In the genomic region with DNA sequence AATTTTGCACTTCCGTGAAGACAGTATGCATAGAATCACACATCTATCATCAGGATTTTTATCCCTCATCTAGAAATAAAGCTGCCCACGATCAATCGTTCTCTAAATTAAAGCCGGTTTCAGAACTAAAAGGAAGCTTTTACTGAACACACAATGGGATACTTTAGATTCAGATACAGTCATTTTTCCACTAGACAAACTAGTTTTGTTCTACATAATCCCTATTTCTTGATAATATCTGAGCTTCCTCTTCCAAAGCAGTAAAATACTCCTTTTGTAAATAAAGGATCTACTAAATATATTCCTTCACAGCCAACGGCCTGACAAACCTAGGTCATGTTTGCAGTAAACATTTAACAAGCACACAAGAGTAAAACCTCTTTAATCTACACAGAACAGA, we compare ENCODE assay signal across 11 cellular contexts. TPM values are rescaled to one million over a fixed set of nuclear protein-coding genes. Genes with fewer than 3 reads are reported as not detected.
DNase-seq lines count a peak whose midpoint lies in the region; ATAC-seq and TF ChIP-seq lines count a peak whose summit lies in the region.
"Had no signal": no experiment of that assay in that cellular context is flagged by ENCODE, and none has a peak within 500 bp of the region (broad histone marks: within the 10 kb centered on the region; RNA-seq: fewer than 3 reads in every experiment).

No MANE protein-coding gene starts in this region.

- no peaks in the 10 kb centered on the region for H3K27me3 Mint-ChIP-seq in progenitor cell of endocrine pancreas

- no peak for ATAC-seq in DND-41 (ENCODE audit: insufficient read depth, low read depth)
- no peak for ATAC-seq in GM18502 (IDR thresholded peaks at IDR 0.05; ENCODE audit: poor library complexity, unreplicated experiment)
- ATAC-seq in GM21515 (IDR thresholded peaks at IDR 0.05; ENCODE audit: unreplicated experiment): no peak

- H3K9me3 Mint-ChIP-seq in progenitor cell of endocrine pancreas (ENCODE audit: low read depth): no peaks in the 10 kb centered on the region

- peaks cover 12% of the 10 kb centered on the region for H3K36me3 Mint-ChIP-seq in progenitor cell of endocrine pancreas (ENCODE audit: insufficient read depth)

- 0 out of 2 replicates have a peak, but pooled peaks cover 5% of the 10 kb centered on the region for H4K20me1 ChIP-seq in DND-41 (ENCODE audit: insufficient read depth, low read length)
- H4K20me1 ChIP-seq in OCI-LY1 (ENCODE audit: insufficient read depth, low read length): no peaks in the 10 kb centered on the region

- H3K9me3 ChIP-seq in DND-41 (ENCODE audit: insufficient read depth, low read length, severe bottlenecking) (no peaks in the 10 kb centered on the region), OCI-LY1 (ENCODE audit: low read length) (no peaks in the 10 kb centered on the region), thyroid gland (no peaks in the 10 kb centered on the region)

- no peak overlapping the region for H3K4me3 Mint-ChIP-seq in progenitor cell of endocrine pancreas (ENCODE audit: low read depth)

- intact Hi-C loops in thyroid gland (cut with DNase I): no loop called here

- no peak overlapping the region for H3K27ac ChIP-seq in DND-41 (ENCODE audit: low read length)
- no peak overlapping the region for H3K27ac ChIP-seq in OCI-LY1 (ENCODE audit: low read depth, low read length, poor library complexity, severe bottlenecking)
- no peak overlapping the region for H3K27ac ChIP-seq in thyroid gland

- H3K9ac ChIP-seq in DND-41 (ENCODE audit: low read depth, low read length): peak overlapping the region; percentile 17; the same call in 1 of the 2 replicates
- no peak overlapping the region for H3K9ac ChIP-seq in OCI-LY1 (ENCODE audit: low read length)

- WGBS in thyroid gland, 2 donors: 79 to 80% methylated on average over 5 of the region's 5 CpGs

- peak overlapping the region; percentile 19 for H3K27ac Mint-ChIP-seq in progenitor cell of endocrine pancreas

- H3K4me1 Mint-ChIP-seq in progenitor cell of endocrine pancreas (ENCODE audit: low read depth): peaks cover 32% of the 10 kb centered on the region

- peak overlapping the region in 1 of 2 experiments; percentile 7; a peak in 1 of 4 replicates for H3K4me3 ChIP-seq in DND-41 (ENCODE audit: low read depth in 1 of 2, low read length in 2 of 2)
- H3K4me3 ChIP-seq in OCI-LY1 (ENCODE audit: low read depth, low read length, poor library complexity, severe bottlenecking): no peak overlapping the region
- peak overlapping the region; percentile 28 for H3K4me3 ChIP-seq in epithelial cell of esophagus (ENCODE audit: low read length)
- no peak overlapping the region for H3K4me3 ChIP-seq in thyroid gland (replicated peaks in 1 of 3)
- H3K4me3 ChIP-seq: lung had no signal

- H3K79me2 ChIP-seq in DND-41 (ENCODE audit: insufficient read depth, low read length) (peaks cover 67% of the 10 kb centered on the region), OCI-LY1 (ENCODE audit: insufficient read depth, low read length) (peaks cover 39% of the 10 kb centered on the region)

- H3F3A ChIP-seq in OCI-LY1 (ENCODE audit: insufficient read depth, low read length): no peaks in the 10 kb centered on the region

- DNase-seq in DND-41: no peak
- DNase-seq in epithelial cell of esophagus (ENCODE audit: low read depth): no peak
- no peak for DNase-seq in progenitor cell of endocrine pancreas (ENCODE audit: low spot score, unreplicated experiment)
- no peak for DNase-seq in SW 1271 (lab: John Stamatoyannopoulos, UW)
- no peak for DNase-seq in thyroid gland
- DNase-seq: activated gamma-delta T cell, NCI-H187 had no signal

- H2AFZ ChIP-seq in DND-41 (ENCODE audit: low read depth, low read length): no peak overlapping the region
- H2AFZ ChIP-seq in OCI-LY1 (ENCODE audit: low read length): no peak overlapping the region

- H3K9me2 ChIP-seq in OCI-LY1 (ENCODE audit: low read depth, low read length): no peaks in the 10 kb centered on the region

- TF ChIP-seq CTCF in DND-41 (IDR thresholded peaks at IDR 0.05; ENCODE audit: borderline replicate concordance, extremely low read depth, low read length, poor library complexity, severe bottlenecking) (no peak), OCI-LY1 (IDR thresholded peaks at IDR 0.05; ENCODE audit: low read length) (no peak), epithelial cell of esophagus (IDR thresholded peaks at IDR 0.05; ENCODE audit: insufficient read depth, low read depth, low read length, missing control alignments) (no peak), progenitor cell of endocrine pancreas (IDR thresholded peaks at IDR 0.05; ENCODE audit: unreplicated experiment) (no peak), thyroid gland (IDR thresholded peaks at IDR 0.05) (no peak)

- H3K27me3 ChIP-seq in DND-41 (ENCODE audit: insufficient read depth, low read length, poor library complexity) (no peaks in the 10 kb centered on the region), OCI-LY1 (ENCODE audit: insufficient read depth, low read length) (no peaks in the 10 kb centered on the region), thyroid gland (no peaks in the 10 kb centered on the region)

- H3K36me3 ChIP-seq in DND-41 (ENCODE audit: insufficient read depth, low read length) (peaks cover 23% of the 10 kb centered on the region), OCI-LY1 (ENCODE audit: insufficient read depth, low read length) (peaks cover 35% of the 10 kb centered on the region), thyroid gland (peaks cover 8 to 15% of the 10 kb centered on the region in 2 donors)

- H3K4me1 ChIP-seq in DND-41 (ENCODE audit: insufficient read depth, low read length) (peaks cover 47% of the 10 kb centered on the region), OCI-LY1 (ENCODE audit: insufficient read depth, low read length, severe bottlenecking) (peaks cover 35% of the 10 kb centered on the region), thyroid gland (peaks cover 21 to 36% of the 10 kb centered on the region in 2 donors)

- H3K4me2 ChIP-seq in DND-41 (ENCODE audit: insufficient read depth, low read length): peak overlapping the region; percentile 80
- H3K4me2 ChIP-seq in OCI-LY1 (ENCODE audit: low read length): peak overlapping the region; percentile 17; the same call in 1 of the 2 replicates

- TF ChIP-seq POLR2A in thyroid gland (IDR thresholded peaks at IDR 0.05): no peak

RNA-seq across cellular contexts. Expression of a gene that starts 2.0 kb away (rescaled TPM):
- total RNA-seq in progenitor cell of endocrine pancreas: 19.5 and 20.6 TPM in 2 replicates
- 10 to 100 TPM; 19.9 to 49.4 (median 22.2) TPM for total RNA-seq in thyroid gland

RNA-seq across cellular contexts. Expression of a gene that starts 2.2 kb away (rescaled TPM):
- total RNA-seq in progenitor cell of endocrine pancreas: 44.2 and 48.5 TPM in 2 replicates
- 100 to 1,000 TPM; 106 to 187 (median 125) TPM for total RNA-seq in thyroid gland
